Comparison of ENCODE assay signal across 8 cellular contexts in the genomic region with DNA sequence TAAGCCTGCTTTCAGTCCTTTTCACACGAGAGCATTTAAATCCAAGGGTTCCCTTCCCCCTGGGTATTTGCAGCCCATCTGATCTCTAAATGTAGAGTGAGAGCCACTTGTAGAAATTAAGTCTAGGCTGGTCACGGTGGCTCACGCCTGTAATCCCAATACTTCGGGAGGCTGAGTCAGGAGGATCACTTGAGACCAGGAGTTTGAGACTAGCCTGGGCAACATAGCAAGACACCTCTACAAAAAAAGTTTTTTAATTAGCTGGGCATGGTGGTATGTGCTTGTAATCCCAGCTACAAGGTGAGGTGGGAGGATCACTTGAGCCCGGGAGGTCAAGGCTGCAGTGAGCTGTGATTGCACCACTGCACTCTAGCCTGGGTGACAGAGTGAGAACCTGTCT. TPM values are rescaled to one million over a fixed set of nuclear protein-coding genes. Genes with fewer than 3 reads are reported as not detected.
DNase-seq lines count a peak whose midpoint lies in the region; ATAC-seq and TF ChIP-seq lines count a peak whose summit lies in the region.
"Not testable (repeated sequence)": the region's sequence is repeated elsewhere in the genome, so short reads cannot be mapped to it uniquely, and the experiment has no call there.

No MANE protein-coding gene starts in this region.

- not testable (repeated sequence) for H4K91ac ChIP-seq in trophoblast cell (ENCODE audit: low read depth, low read length)

- not testable (repeated sequence) for TF ChIP-seq EP300 in esophagus muscularis mucosa (IDR thresholded peaks at IDR 0.05)

- in situ Hi-C loops in Panc1 (cut with HindIII; ENCODE audit: low pct_unique_long_range_greater_than_20kb, low sequenced_read_pairs) = not testable (repeated sequence)

- H3K4me1 Mint-ChIP-seq in CD8-positive, alpha-beta T cell (ENCODE audit: low read depth) = peaks cover 10% of the 10 kb centered on the region
- peaks cover 24% of the 10 kb centered on the region for H3K4me1 Mint-ChIP-seq in activated CD4-positive, alpha-beta T cell treated with anti-CD3 and anti-CD28 coated beads, Interleukin-2, amount 10 ng/mL, durations not matched to agents 7 days and 5 days
- peaks cover 40% of the 10 kb centered on the region for H3K4me1 Mint-ChIP-seq in central memory CD8-positive, alpha-beta T cell

- H3K27me3 Mint-ChIP-seq in CD8-positive, alpha-beta T cell (ENCODE audit: low read depth); activated CD4-positive, alpha-beta T cell treated with anti-CD3 and anti-CD28 coated beads, Interleukin-2, amount 10 ng/mL, durations not matched to agents 7 days and 5 days; central memory CD8-positive, alpha-beta T cell: not testable (repeated sequence)

- not testable (repeated sequence) for DNase-seq in CD8-positive, alpha-beta T cell; Panc1 (ENCODE audit: low read depth, low spot score); activated CD4-positive, alpha-beta T cell treated with anti-CD3 and anti-CD28 coated beads, Interleukin-2, amount 10 ng/mL, durations not matched to agents 7 days and 5 days; central memory CD8-positive, alpha-beta T cell (ENCODE audit: low spot score in 2 of 2); esophagus muscularis mucosa (ENCODE audit: extremely low spot score); lower lobe of right lung; trophoblast cell; upper lobe of right lung

- not testable (repeated sequence) for H3K27ac ChIP-seq in CD8-positive, alpha-beta T cell (ENCODE audit: low read depth, low read length)
- H3K27ac ChIP-seq in Panc1 (ENCODE audit: low read length) = 0 out of 2 replicates have a peak overlapping the region, but pooled peaks have one; percentile 4
- peak overlapping the region; percentile 34 to 81 (median 58) for H3K27ac ChIP-seq in esophagus muscularis mucosa (replicated peaks in 1 of 4)
- peak overlapping the region; percentile 81 for H3K27ac ChIP-seq in lower lobe of right lung
- peak overlapping the region; percentile 31 for H3K27ac ChIP-seq in trophoblast cell (ENCODE audit: low read depth, low read length)
- H3K27ac ChIP-seq in upper lobe of right lung = peak overlapping the region; percentile 84

- H3K18ac ChIP-seq in trophoblast cell (ENCODE audit: low read length) = not testable (repeated sequence)

- H3K36me3 Mint-ChIP-seq in CD8-positive, alpha-beta T cell = peaks cover 42% of the 10 kb centered on the region
- H3K36me3 Mint-ChIP-seq in activated CD4-positive, alpha-beta T cell treated with anti-CD3 and anti-CD28 coated beads, Interleukin-2, amount 10 ng/mL, durations not matched to agents 7 days and 5 days (ENCODE audit: low read depth) = peaks cover 35% of the 10 kb centered on the region
- H3K36me3 Mint-ChIP-seq in central memory CD8-positive, alpha-beta T cell (ENCODE audit: insufficient read depth) = peaks cover 35% of the 10 kb centered on the region

- not testable (repeated sequence) for H3K27me3 ChIP-seq in CD8-positive, alpha-beta T cell (ENCODE audit: insufficient read depth, low read length); Panc1 (ENCODE audit: control insufficient read depth, insufficient read depth, low read length); esophagus muscularis mucosa; lower lobe of right lung (ENCODE audit: low read depth); trophoblast cell (ENCODE audit: insufficient read depth, low read length); upper lobe of right lung

- H2BK120ac ChIP-seq in trophoblast cell (ENCODE audit: insufficient read depth, low read length, poor library complexity) = not testable (repeated sequence)

- CTCF ChIA-PET in CD8-positive, alpha-beta T cell (lab: Charles Lee) = interaction anchor here (4.5 kb wide), 1 partner anchor 13 kb away, joined by 27 read pairs; no protein-coding TSS in a partner anchor
- CTCF ChIA-PET in Panc1 (lab: Charles Lee) = not testable (repeated sequence)
- CTCF ChIA-PET in activated CD4-positive, alpha-beta T cell treated with anti-CD3 and anti-CD28 coated beads, Interleukin-2, amount 10 ng/mL, durations not matched to agents 7 days and 5 days (lab: Charles Lee) = interaction anchor here (0.9 to 1.3 kb wide), 2 partner anchors 9 to 12 kb away, joined by 3 to 4 read pairs; no protein-coding TSS in a partner anchor

- TF ChIP-seq CTCF in CD8-positive, alpha-beta T cell (IDR thresholded peaks at IDR 0.05); Panc1 (IDR thresholded peaks at IDR 0.05); esophagus muscularis mucosa (IDR thresholded peaks at IDR 0.05); lower lobe of right lung (IDR thresholded peaks at IDR 0.05); upper lobe of right lung (IDR thresholded peaks at IDR 0.05): not testable (repeated sequence)

- not testable (repeated sequence) for H3K9me3 Mint-ChIP-seq in CD8-positive, alpha-beta T cell; activated CD4-positive, alpha-beta T cell treated with anti-CD3 and anti-CD28 coated beads, Interleukin-2, amount 10 ng/mL, durations not matched to agents 7 days and 5 days; central memory CD8-positive, alpha-beta T cell

- H2BK5ac ChIP-seq in trophoblast cell (ENCODE audit: low read depth, low read length, poor library complexity) = not testable (repeated sequence)

- H3K23ac ChIP-seq in trophoblast cell (ENCODE audit: low read length) = not testable (repeated sequence)

- POLR2A ChIA-PET in CD8-positive, alpha-beta T cell (lab: Charles Lee); Panc1 (lab: Charles Lee); activated CD4-positive, alpha-beta T cell treated with anti-CD3 and anti-CD28 coated beads, Interleukin-2, amount 10 ng/mL, durations not matched to agents 7 days and 5 days (lab: Charles Lee): not testable (repeated sequence)

- H4K8ac ChIP-seq in trophoblast cell (ENCODE audit: low read depth, low read length) = not testable (repeated sequence)

- not testable (repeated sequence) for TF ChIP-seq POLR2A in esophagus muscularis mucosa (IDR thresholded peaks at IDR 0.05; ENCODE audit: low read depth)

- H3K9me3 ChIP-seq in CD8-positive, alpha-beta T cell (ENCODE audit: low read length); Panc1 (ENCODE audit: control insufficient read depth, insufficient read depth, low read depth, low read length); esophagus muscularis mucosa; lower lobe of right lung; trophoblast cell (ENCODE audit: insufficient read depth, low read depth, low read length); upper lobe of right lung: not testable (repeated sequence)

- not testable (repeated sequence) for H2BK12ac ChIP-seq in trophoblast cell (ENCODE audit: low read length)

- not testable (repeated sequence) for H3K4ac ChIP-seq in trophoblast cell (ENCODE audit: low read depth, low read length)

- WGBS in esophagus muscularis mucosa = 99% methylated on average over 5 of the region's 5 CpGs
- no CpG with 5 or more reads among the region's 5 CpGs for WGBS in trophoblast cell (ENCODE audit: extremely low coverage, insufficient coverage, insufficient read length)

- H3K36me3 ChIP-seq in CD8-positive, alpha-beta T cell (ENCODE audit: insufficient read depth, low read length); Panc1 (ENCODE audit: control insufficient read depth, insufficient read depth, low read length); esophagus muscularis mucosa; upper lobe of right lung: not testable (repeated sequence)
- peaks cover 19% of the 10 kb centered on the region for H3K36me3 ChIP-seq in lower lobe of right lung
- H3K36me3 ChIP-seq in trophoblast cell (ENCODE audit: control insufficient read depth in 1 of 2, insufficient read depth in 2 of 2, low read length in 2 of 2) = peaks cover 25 to 31% of the 10 kb centered on the region in 2 experiments

- not testable (repeated sequence) for H3K4me3 ChIP-seq in CD8-positive, alpha-beta T cell (ENCODE audit: low read depth, low read length); Panc1 (ENCODE audit: low read depth in 2 of 2, low read length in 2 of 2); esophagus muscularis mucosa; lower lobe of right lung; trophoblast cell (ENCODE audit: low read depth, low read length); upper lobe of right lung

- H3K79me2 ChIP-seq in trophoblast cell (ENCODE audit: control insufficient read depth, insufficient read depth, low read length, poor library complexity) = peaks cover 16% of the 10 kb centered on the region

- not testable (repeated sequence) for BruUV-seq in Panc1 (replicated peaks; lab: Mats Ljungman, UMichigan)

- H2AK5ac ChIP-seq in trophoblast cell (ENCODE audit: low read length) = not testable (repeated sequence)

- H3K4me1 ChIP-seq in CD8-positive, alpha-beta T cell (ENCODE audit: insufficient read depth, low read length) = not testable (repeated sequence)
- H3K4me1 ChIP-seq in Panc1 (ENCODE audit: control insufficient read depth, insufficient read depth, low read length) = peaks cover 45% of the 10 kb centered on the region
- H3K4me1 ChIP-seq in esophagus muscularis mucosa = peaks cover 67 to 91% (median 86%) of the 10 kb centered on the region in 4 donors
- H3K4me1 ChIP-seq in lower lobe of right lung = peaks cover 76% of the 10 kb centered on the region
- H3K4me1 ChIP-seq in trophoblast cell (ENCODE audit: control insufficient read depth in 1 of 2, insufficient read depth in 2 of 2, low read length in 2 of 2) = peaks cover 47 to 53% of the 10 kb centered on the region in 2 experiments
- peaks cover 63% of the 10 kb centered on the region for H3K4me1 ChIP-seq in upper lobe of right lung

- not testable (repeated sequence) for H3K4me3 Mint-ChIP-seq in CD8-positive, alpha-beta T cell; activated CD4-positive, alpha-beta T cell treated with anti-CD3 and anti-CD28 coated beads, Interleukin-2, amount 10 ng/mL, durations not matched to agents 7 days and 5 days; central memory CD8-positive, alpha-beta T cell

- H3K79me1 ChIP-seq in trophoblast cell (ENCODE audit: low read length) = peaks cover 36% of the 10 kb centered on the region

- intact Hi-C loops in CD8-positive, alpha-beta T cell (cut with DNase I, micrococcal nuclease); Panc1 (cut with micrococcal nuclease; ENCODE audit: unreplicated experiment); esophagus muscularis mucosa (cut with DNase I); lower lobe of right lung (cut with DNase I); upper lobe of right lung (cut with DNase I): not testable (repeated sequence)

- not testable (repeated sequence) for H2AFZ ChIP-seq in trophoblast cell (ENCODE audit: insufficient read depth, low read length, poor library complexity)

- H3K14ac ChIP-seq in trophoblast cell (ENCODE audit: low read length) = not testable (repeated sequence)

- H4K12ac ChIP-seq in trophoblast cell (ENCODE audit: low read depth, low read length) = not testable (repeated sequence)

- not testable (repeated sequence) for ATAC-seq in CD8-positive, alpha-beta T cell; Panc1; central memory CD8-positive, alpha-beta T cell (replicated peaks; ENCODE audit: extremely low read depth, poor library complexity, severe bottlenecking); lower lobe of right lung; upper lobe of right lung

- H3K9ac ChIP-seq in trophoblast cell (ENCODE audit: low read length) = not testable (repeated sequence)

- H3K4me2 ChIP-seq in trophoblast cell (ENCODE audit: low read length) = not testable (repeated sequence)

- peak overlapping the region; percentile 60 for H3K27ac Mint-ChIP-seq in CD8-positive, alpha-beta T cell
- H3K27ac Mint-ChIP-seq in activated CD4-positive, alpha-beta T cell treated with anti-CD3 and anti-CD28 coated beads, Interleukin-2, amount 10 ng/mL, durations not matched to agents 7 days and 5 days = peak overlapping the region; percentile 9
- H3K27ac Mint-ChIP-seq in central memory CD8-positive, alpha-beta T cell (ENCODE audit: low read depth) = peak overlapping the region; percentile 78

RNA-seq across cellular contexts. Expression of gene CAPN2, which starts 24.3 kb away (rescaled TPM):
- 10 to 100 TPM; 83.0 to 84.7 TPM for total RNA-seq in CD8-positive, alpha-beta T cell
- total RNA-seq in Panc1 (2021; ENCODE audit: unreplicated experiment) (171 TPM), esophagus muscularis mucosa (100 to 1,000 TPM in 3 of 4 donors, 10 to 100 TPM in 1; 91.9 to 231 (median 161) TPM), lower lobe of right lung (253 TPM), upper lobe of right lung (306 TPM)
- 189 TPM for polyA plus RNA-seq in Panc1 (2012; ENCODE audit: insufficient read length)
- 100 to 1,000 TPM; 206 to 207 TPM for total RNA-seq in activated CD4-positive, alpha-beta T cell treated with anti-CD3 and anti-CD28 coated beads, Interleukin-2, amount 10 ng/mL, durations not matched to agents 7 days and 5 days
- 161 and 169 TPM in 2 replicates for polyA plus RNA-seq in trophoblast cell (2013)

Comparison
In these comparisons a context has a peak if more than half of its experiments do, and no peak if none do; other contexts are left out.
1. H3K27ac Mint-ChIP-seq: peak in every context shown above with its lines; median percentile 78 in central memory CD8-positive, alpha-beta T cell; 60 in CD8-positive, alpha-beta T cell; 9 in activated CD4-positive, alpha-beta T cell treated with anti-CD3 and anti-CD28 coated beads, Interleukin-2, amount 10 ng/mL, durations not matched to agents 7 days and 5 days.